24 cellular contexts compared by ENCODE assay signal in the genomic region with DNA sequence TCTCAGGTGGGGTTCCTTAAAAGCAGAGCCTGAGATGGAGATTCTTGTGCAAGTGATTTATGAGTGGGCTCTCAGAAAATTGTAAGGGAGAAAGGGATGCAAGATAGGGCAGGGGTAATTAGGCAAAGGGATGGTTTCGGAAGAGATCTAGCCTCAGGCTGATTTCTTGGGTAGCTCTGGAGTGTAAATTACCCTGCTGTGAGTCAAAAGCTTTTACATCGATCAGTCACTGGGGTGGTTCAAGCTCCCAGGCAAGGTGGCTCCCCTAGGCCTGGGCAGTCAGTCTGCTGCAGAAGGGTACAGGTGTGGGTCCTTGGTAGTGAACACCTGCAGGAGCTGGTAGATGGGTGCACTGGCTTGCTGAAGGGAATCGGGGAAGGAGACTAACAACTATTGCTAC. TPM values are rescaled to one million over a fixed set of nuclear protein-coding genes. Genes with fewer than 3 reads are reported as not detected.
"Had no signal": no experiment of that assay in that cellular context is flagged by ENCODE, and none has a peak within 500 bp of the region (broad histone marks: within the 10 kb centered on the region; RNA-seq: fewer than 3 reads in every experiment).

No MANE protein-coding gene starts in this region.

- H3K27me3 ChIP-seq: ovary, right atrium auricular region, right lobe of liver, tibial nerve, uterus had no signal

- H3K27ac ChIP-seq: left ventricle myocardium inferior, ovary, right atrium auricular region, right lobe of liver, tibial nerve, uterus had no signal

- H3K27ac Mint-ChIP-seq: immature natural killer cell; naive thymus-derived CD4-positive, alpha-beta T cell; natural killer cell treated with Interleukin-12 subunit alpha and Interleukin-12 subunit beta and Interleukin-15 and Interleukin-18, amount 100 ng/mL, for 72 hours; progenitor cell of endocrine pancreas; stimulated activated memory B cell treated with anti-CD40 and anti-IgM and Interleukin-4, amounts not matched to agents 10 μg/mL and 1 μg/mL and 100 μg/mL, for 72 hours; stimulated activated naive CD8-positive, alpha-beta T cell treated with anti-CD3 and anti-CD28 coated beads, Interleukin-15, amount 100 ng/mL, for 72 hours; type B pancreatic cell had no signal

- DNase-seq: immature natural killer cell; left ventricle myocardium inferior; midbrain; mucosa of descending colon; naive thymus-derived CD4-positive, alpha-beta T cell; ovary; right lobe of liver; stimulated activated CD4-positive, alpha-beta T cell treated with anti-CD3 and anti-CD28 coated beads, Interleukin-1b, Interleukin-23, amount 100 ng/mL, for 48 hours; stimulated activated CD4-positive, alpha-beta T cell treated with anti-CD3 and anti-CD28 coated beads, Interleukin-2, amount 100 ng/mL, for 48 hours; stimulated activated CD4-positive, alpha-beta T cell treated with anti-CD3 and anti-CD28 coated beads, Interleukin-4, amount 100 ng/mL, for 4 hours; stimulated activated CD8-positive, alpha-beta memory T cell treated with anti-CD3 and anti-CD28 coated beads, Interleukin-4, amount 100 ng/mL, for 48 hours; stimulated activated naive CD4-positive, alpha-beta T cell treated with Interleukin-2 at 50 U/mL for 16 hours; stimulated activated naive CD8-positive, alpha-beta T cell treated with anti-CD3 and anti-CD28 coated beads, Interleukin-15, amount 100 ng/mL, for 72 hours; substantia nigra; uterus had no signal

- H3K4me1 ChIP-seq: right atrium auricular region, tibial nerve, uterus had no signal

- H3K9me3 Mint-ChIP-seq: immature natural killer cell; naive thymus-derived CD4-positive, alpha-beta T cell; natural killer cell treated with Interleukin-12 subunit alpha and Interleukin-12 subunit beta and Interleukin-15 and Interleukin-18, amount 100 ng/mL, for 72 hours; stimulated activated memory B cell treated with anti-CD40 and anti-IgM and Interleukin-4, amounts not matched to agents 10 μg/mL and 1 μg/mL and 100 μg/mL, for 72 hours; stimulated activated naive CD8-positive, alpha-beta T cell treated with anti-CD3 and anti-CD28 coated beads, Interleukin-15, amount 100 ng/mL, for 72 hours; type B pancreatic cell had no signal

- H3K36me3 ChIP-seq: left ventricle myocardium inferior, ovary, right atrium auricular region, right lobe of liver, tibial nerve, uterus had no signal

- H3K4me1 Mint-ChIP-seq: immature natural killer cell; stimulated activated memory B cell treated with anti-CD40 and anti-IgM and Interleukin-4, amounts not matched to agents 10 μg/mL and 1 μg/mL and 100 μg/mL, for 72 hours; stimulated activated naive CD8-positive, alpha-beta T cell treated with anti-CD3 and anti-CD28 coated beads, Interleukin-15, amount 100 ng/mL, for 72 hours had no signal

- H3K27me3 Mint-ChIP-seq: naive thymus-derived CD4-positive, alpha-beta T cell; natural killer cell treated with Interleukin-12 subunit alpha and Interleukin-12 subunit beta and Interleukin-15 and Interleukin-18, amount 100 ng/mL, for 72 hours; progenitor cell of endocrine pancreas; stimulated activated memory B cell treated with anti-CD40 and anti-IgM and Interleukin-4, amounts not matched to agents 10 μg/mL and 1 μg/mL and 100 μg/mL, for 72 hours; stimulated activated naive CD8-positive, alpha-beta T cell treated with anti-CD3 and anti-CD28 coated beads, Interleukin-15, amount 100 ng/mL, for 72 hours; type B pancreatic cell had no signal

- H3K4me2 ChIP-seq: smooth muscle cell had no signal

- H3K4me3 ChIP-seq: left ventricle myocardium inferior, lung, mucosa of descending colon, ovary, right atrium auricular region, right lobe of liver, smooth muscle cell, tibial nerve, uterus had no signal

- H3K36me3 Mint-ChIP-seq: natural killer cell treated with Interleukin-12 subunit alpha and Interleukin-12 subunit beta and Interleukin-15 and Interleukin-18, amount 100 ng/mL, for 72 hours; stimulated activated memory B cell treated with anti-CD40 and anti-IgM and Interleukin-4, amounts not matched to agents 10 μg/mL and 1 μg/mL and 100 μg/mL, for 72 hours; type B pancreatic cell had no signal

- H3K4me3 Mint-ChIP-seq: immature natural killer cell; naive thymus-derived CD4-positive, alpha-beta T cell; natural killer cell treated with Interleukin-12 subunit alpha and Interleukin-12 subunit beta and Interleukin-15 and Interleukin-18, amount 100 ng/mL, for 72 hours; stimulated activated memory B cell treated with anti-CD40 and anti-IgM and Interleukin-4, amounts not matched to agents 10 μg/mL and 1 μg/mL and 100 μg/mL, for 72 hours; stimulated activated naive CD8-positive, alpha-beta T cell treated with anti-CD3 and anti-CD28 coated beads, Interleukin-15, amount 100 ng/mL, for 72 hours; type B pancreatic cell had no signal

RNA-seq across cellular contexts. Expression of a gene that starts 16.9 kb away (rescaled TPM):
- total RNA-seq: left ventricle myocardium inferior, myocyte had no signal
